In genomic region chrX:129511689-129512088, GRCh38 we compare ENCODE assay signal across 2 cellular contexts.
TF ChIP-seq lines count a peak whose summit lies in the region.

No MANE protein-coding gene starts in this region.

TF ChIP-seq in A549, 52 proteins besides CTCF, POLR2A, EP300 and RAD21 (continued from another document):
- TF ChIP-seq FOXS1 (CRISPR knock-in tag; IDR thresholded peaks at IDR 0.05): no peak
- TF ChIP-seq MYC (IDR thresholded peaks at IDR 0.05; ENCODE audit: borderline replicate concordance, low read length): no peak
- no peak for TF ChIP-seq CBX8 (IDR thresholded peaks at IDR 0.05)
- no peak for TF ChIP-seq JUN (IDR thresholded peaks at IDR 0.05)
- TF ChIP-seq TFCP2L1 (CRISPR knock-in tag; IDR thresholded peaks at IDR 0.05): no peak
- no peak for TF ChIP-seq USF2 (IDR thresholded peaks at IDR 0.05)
- no peak for TF ChIP-seq CBX2 (IDR thresholded peaks at IDR 0.05; ENCODE audit: borderline replicate concordance, low read depth)
- TF ChIP-seq ZC3H11A (IDR thresholded peaks at IDR 0.05): no peak
- no peak for TF ChIP-seq EHF (CRISPR knock-in tag; IDR thresholded peaks at IDR 0.05)
- TF ChIP-seq HES2 (IDR thresholded peaks at IDR 0.05): no peak
- TF ChIP-seq CEBPB (IDR thresholded peaks at IDR 0.05): no peak
TF ChIP-seq in A549: peak in this region for 0.

TF ChIP-seq in liver, 16 proteins besides CTCF, POLR2A, EP300 and RAD21 (continued from another document):
- no peak for TF ChIP-seq ZBTB33 (IDR thresholded peaks at IDR 0.05)
- peak; percentile 35 for TF ChIP-seq SP1 (IDR thresholded peaks at IDR 0.05)
- TF ChIP-seq GABPA (IDR thresholded peaks at IDR 0.05 in 1 of 2, conservative IDR thresholded peaks at IDR 0.05 in 1 of 2): no peak
- TF ChIP-seq HNF4G (IDR thresholded peaks at IDR 0.05): peak; percentile 52
- no peak for TF ChIP-seq REST (IDR thresholded peaks at IDR 0.05)
TF ChIP-seq in liver: peak in this region for 5.
